In the genomic region with DNA sequence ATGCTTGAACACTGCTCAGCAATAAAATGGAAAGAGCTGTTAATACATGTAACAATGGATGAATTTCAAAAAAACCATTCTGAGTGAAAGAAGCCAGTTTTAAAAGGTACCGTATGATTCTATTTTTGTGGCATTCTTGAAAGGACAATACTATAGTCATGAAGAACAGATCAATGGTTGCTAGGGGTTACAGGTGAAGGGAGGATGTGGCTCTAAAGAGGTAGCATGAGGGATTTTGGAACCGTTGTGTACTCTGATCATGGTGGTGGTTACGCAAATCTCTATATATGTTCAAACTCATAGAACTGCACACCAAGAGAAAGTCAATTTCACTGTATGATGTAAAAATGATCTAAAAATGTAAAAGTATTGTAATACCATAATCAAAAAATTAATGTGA, we compare ENCODE assay signal across 1 cellular context.
TF ChIP-seq lines count a peak whose summit lies in the region.

No MANE protein-coding gene starts in this region.

TF ChIP-seq in K562, 482 proteins besides CTCF, POLR2A, EP300 and RAD21:
- TF ChIP-seq RFX1 (IDR thresholded peaks at IDR 0.05) (peak; percentile 22; the same call in 1 of the 2 replicates), CCAR2 (IDR thresholded peaks at IDR 0.05; ENCODE audit: low read depth, low read length) (no peak)
TF ChIP-seq in K562: peak in this region for 1.
